ENCODE assay signal across 1 cellular context in the genomic region with DNA sequence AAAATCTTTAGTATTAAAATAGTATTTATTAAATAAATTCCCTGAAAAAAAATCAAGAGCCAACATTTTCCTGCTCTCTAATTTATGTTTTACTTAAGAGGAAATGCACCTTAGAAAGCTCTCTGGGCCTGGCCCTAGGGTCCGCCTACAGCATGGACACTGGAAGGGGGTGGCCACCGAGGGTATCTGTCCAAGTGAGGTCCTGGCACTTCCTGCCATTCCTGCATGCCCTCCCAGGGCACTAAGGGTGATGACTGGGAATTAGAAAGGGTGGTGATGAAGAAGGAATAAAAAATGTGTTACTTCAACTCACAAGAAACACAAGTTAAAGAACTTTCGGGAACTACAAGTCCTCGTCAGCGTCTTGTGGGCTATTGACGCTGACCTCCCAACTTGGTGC.
TF ChIP-seq lines count a peak whose summit lies in the region.

No MANE protein-coding gene starts in this region.

TF ChIP-seq in endothelial cell of umbilical vein, 7 proteins besides CTCF, POLR2A, EP300 and RAD21 (continued from another document):
- TF ChIP-seq JUN (IDR thresholded peaks at IDR 0.05; ENCODE audit: borderline replicate concordance, insufficient read depth, insufficient read length, low read depth) (no peak), MAX (IDR thresholded peaks at IDR 0.05; ENCODE audit: insufficient read depth, insufficient read length) (no peak), POLR2AphosphoS5 (IDR thresholded peaks at IDR 0.05; ENCODE audit: insufficient read depth, low read depth, low read length) (no peak)
